Comparison of ENCODE assay signal across 24 cellular contexts in the genomic region with DNA sequence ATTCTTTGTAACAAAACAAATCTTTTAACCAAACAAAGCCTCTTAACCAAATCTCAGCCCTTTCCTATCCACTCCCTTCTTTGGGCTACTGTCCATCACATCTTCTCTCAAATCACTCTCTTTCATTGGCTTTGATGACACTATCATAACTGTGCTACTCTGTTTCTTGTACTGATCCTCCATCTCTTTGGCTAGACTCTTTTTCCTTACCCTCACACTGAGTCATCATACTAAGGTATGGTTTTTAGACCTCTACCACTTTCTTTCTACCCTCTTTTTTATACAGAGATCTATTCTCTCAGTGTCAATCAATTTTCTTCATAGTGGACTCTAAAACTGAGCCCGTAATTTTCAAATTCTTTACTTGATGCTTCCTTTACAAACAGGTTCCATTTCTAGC.
DNase-seq lines count a peak whose midpoint lies in the region; ATAC-seq, FAIRE-seq and TF ChIP-seq lines count a peak whose summit lies in the region.
"Had no signal": no experiment of that assay in that cellular context is flagged by ENCODE, and none has a peak within 500 bp of the region (broad histone marks: within the 10 kb centered on the region; RNA-seq: fewer than 3 reads in every experiment).

No MANE protein-coding gene starts in this region.

- POLR2A ChIA-PET in activated CD4-positive, alpha-beta T cell treated with anti-CD3 and anti-CD28 coated beads for 36 hours (lab: Charles Lee) = no interaction called here

- H3K9me3 ChIP-seq in kidney (ENCODE audit: control insufficient read depth in 1 of 2, low read length in 2 of 2) = no peaks in the 10 kb centered on the region

- no peak overlapping the region for H3K9ac ChIP-seq in kidney (ENCODE audit: low read length in 2 of 2)

- CTCF ChIA-PET in activated CD4-positive, alpha-beta T cell treated with anti-CD3 and anti-CD28 coated beads for 36 hours (lab: Charles Lee) = no interaction called here

- H3K4me3 Mint-ChIP-seq in activated CD4-positive, alpha-beta T cell treated with anti-CD3 and anti-CD28 coated beads for 36 hours = no peak overlapping the region
- no peak overlapping the region for H3K4me3 Mint-ChIP-seq in activated naive CD8-positive, alpha-beta T cell treated with anti-CD3 and anti-CD28 coated beads for 36 hours

- H3K4me1 Mint-ChIP-seq in activated CD4-positive, alpha-beta T cell treated with anti-CD3 and anti-CD28 coated beads for 36 hours = peaks cover 40% of the 10 kb centered on the region
- H3K4me1 Mint-ChIP-seq in activated naive CD8-positive, alpha-beta T cell treated with anti-CD3 and anti-CD28 coated beads for 36 hours = peaks cover 36% of the 10 kb centered on the region

- no peak overlapping the region for H3K4me3 ChIP-seq in kidney (ENCODE audit: low read length in 2 of 2)
- H3K4me3 ChIP-seq in foreskin fibroblast (ENCODE audit: low read depth in 1 of 2, low read length in 2 of 2) = no peak overlapping the region

- peak overlapping the region; percentile 0 for H3K27ac Mint-ChIP-seq in activated CD4-positive, alpha-beta T cell treated with anti-CD3 and anti-CD28 coated beads for 36 hours
- peak overlapping the region in 1 of 2 donors; percentile 0 for H3K27ac Mint-ChIP-seq in activated naive CD4-positive, alpha-beta T cell treated with anti-CD3 and anti-CD28 coated beads, Interleukin-2, amount 50 U/mL, for 72 hours
- H3K27ac Mint-ChIP-seq in activated naive CD8-positive, alpha-beta T cell treated with anti-CD3 and anti-CD28 coated beads for 36 hours = peak overlapping the region; percentile 3

- H3K9me3 Mint-ChIP-seq in activated CD4-positive, alpha-beta T cell treated with anti-CD3 and anti-CD28 coated beads for 36 hours (ENCODE audit: low read depth) = peaks cover 4% of the 10 kb centered on the region
- peaks cover 0 to 5% of the 10 kb centered on the region in 2 donors for H3K9me3 Mint-ChIP-seq in activated naive CD4-positive, alpha-beta T cell treated with anti-CD3 and anti-CD28 coated beads, Interleukin-2, amount 50 U/mL, for 72 hours
- H3K9me3 Mint-ChIP-seq in activated naive CD8-positive, alpha-beta T cell treated with anti-CD3 and anti-CD28 coated beads for 36 hours = peaks cover 2% of the 10 kb centered on the region

- peak; percentile 68 for ATAC-seq in activated CD4-positive, alpha-beta T cell treated with anti-CD3 and anti-CD28 coated beads for 36 hours
- peak; percentile 34 to 72 for ATAC-seq in activated naive CD4-positive, alpha-beta T cell treated with anti-CD3 and anti-CD28 coated beads, Interleukin-2, amount 50 U/mL, for 72 hours
- ATAC-seq: HCT116 had no signal

- H3K27me3 Mint-ChIP-seq in activated CD4-positive, alpha-beta T cell treated with anti-CD3 and anti-CD28 coated beads for 36 hours = no peaks in the 10 kb centered on the region
- no peaks in the 10 kb centered on the region for H3K27me3 Mint-ChIP-seq in activated naive CD8-positive, alpha-beta T cell treated with anti-CD3 and anti-CD28 coated beads for 36 hours

- intact Hi-C loops in activated CD4-positive, alpha-beta T cell treated with anti-CD3 and anti-CD28 coated beads for 36 hours (cut with DNase I, micrococcal nuclease) = no loop called here
- intact Hi-C loops in kidney (cut with DNase I) = no loop called here

- peaks cover 0 to 7% of the 10 kb centered on the region in 2 donors for H3K36me3 ChIP-seq in kidney (ENCODE audit: control insufficient read depth in 1 of 2, insufficient read depth in 2 of 2, low read length in 2 of 2)

- no peak overlapping the region for H3K27ac ChIP-seq in kidney (ENCODE audit: low read depth in 2 of 2, low read length in 2 of 2)
- H3K27ac ChIP-seq: 22Rv1 had no signal

- H3K4me1 ChIP-seq in kidney (ENCODE audit: control insufficient read depth in 1 of 2, insufficient read depth in 1 of 2, low read depth in 1 of 2, low read length in 2 of 2) = no peaks in the 10 kb centered on the region

- DNase-seq in activated CD4-positive, alpha-beta T cell treated with anti-CD3 and anti-CD28 coated beads for 36 hours = no peak
- no peak for DNase-seq in activated CD4-positive, alpha-beta T cell treated with anti-CD3 and anti-CD28 coated beads for 1 hour
- DNase-seq in activated naive CD4-positive, alpha-beta T cell treated with anti-CD3 and anti-CD28 coated beads, Interleukin-2, amount 50 U/mL, for 72 hours (ENCODE audit: low spot score in 2 of 2) = no peak
- DNase-seq in activated naive CD4-positive, alpha-beta T cell treated with anti-CD3 and anti-CD28 coated beads, Interleukin-2, amount 50 U/mL, for 16 hours = no peak
- DNase-seq in activated naive CD8-positive, alpha-beta T cell treated with anti-CD3 and anti-CD28 coated beads for 36 hours = no peak
- DNase-seq in kidney (no peak), foreskin fibroblast (no peak), occipital lobe (lab: John Stamatoyannopoulos, UW) (no peak)
- DNase-seq: AML-193, C1 segment of cervical spinal cord, EL, GF-D8, GOT3, KBM-7, MM.1S, NCI-H1048, NCI-H187, NCI-H446 treated with DMSO at 0.1 percent for 48 hours, NCI-H526 treated with DMSO at 0.1 percent for 48 hours, RPMI8226, SHP77 had no signal

- FAIRE-seq in kidney (lab: Jason Lieb, UNC) = no peak
- FAIRE-seq: GM19239 had no signal

- no peak for TF ChIP-seq CTCF in kidney (IDR thresholded peaks at IDR 0.05; ENCODE audit: borderline replicate concordance, extremely low read depth, insufficient read depth)
- no peak for TF ChIP-seq CTCF in foreskin fibroblast (IDR thresholded peaks at IDR 0.05; ENCODE audit: low read depth, low read length)

- peaks cover 67% of the 10 kb centered on the region for H3K36me3 Mint-ChIP-seq in activated CD4-positive, alpha-beta T cell treated with anti-CD3 and anti-CD28 coated beads for 36 hours (ENCODE audit: low read depth)
- H3K36me3 Mint-ChIP-seq in activated naive CD4-positive, alpha-beta T cell treated with anti-CD3 and anti-CD28 coated beads, Interleukin-2, amount 50 U/mL, for 72 hours = peaks cover 11 to 47% of the 10 kb centered on the region in 2 donors
- peaks cover 60% of the 10 kb centered on the region for H3K36me3 Mint-ChIP-seq in activated naive CD8-positive, alpha-beta T cell treated with anti-CD3 and anti-CD28 coated beads for 36 hours
